Comparison of ENCODE assay signal across 23 cellular contexts in the genomic region with DNA sequence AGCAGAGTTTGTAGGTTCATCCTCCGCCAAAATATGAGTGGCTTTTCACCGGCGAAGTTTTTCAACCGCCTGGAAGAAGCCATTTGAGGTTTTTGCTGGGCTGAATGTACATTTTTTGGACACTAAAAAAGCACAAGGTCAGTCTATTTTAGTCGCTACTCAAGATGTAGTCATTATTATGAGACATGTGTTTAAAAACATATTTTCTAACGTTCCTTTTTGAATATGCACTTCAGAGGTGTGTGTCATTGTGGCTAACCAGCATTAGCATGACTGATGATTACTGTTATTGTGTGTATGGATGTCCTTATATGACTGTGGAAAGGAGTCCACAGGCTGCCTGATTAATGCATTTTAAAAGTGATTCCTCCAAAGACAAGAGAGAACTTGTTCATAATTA.
A peak's percentile ranks its signal among the peaks of the same experiment; 100 is the strongest.
DNase-seq lines count a peak whose midpoint lies in the region; ATAC-seq and TF ChIP-seq lines count a peak whose summit lies in the region.
"Had no signal": no experiment of that assay in that cellular context is flagged by ENCODE, and none has a peak within 500 bp of the region (broad histone marks: within the 10 kb centered on the region; RNA-seq: fewer than 3 reads in every experiment).

No MANE protein-coding gene starts in this region.

- no peaks in the 10 kb centered on the region for H3K4me1 Mint-ChIP-seq in CD4-positive, alpha-beta T cell (ENCODE audit: low read depth)
- H3K4me1 Mint-ChIP-seq: activated CD4-positive, alpha-beta T cell treated with anti-CD3 and anti-CD28 coated beads, Interleukin-2, amount 10 ng/mL, durations not matched to agents 7 days and 5 days; CD4-positive, CD25-positive, alpha-beta regulatory T cell had no signal

- no peak overlapping the region for H3K4me3 ChIP-seq in AG04449 (ENCODE audit: low read depth, low read length)
- H3K4me3 ChIP-seq in astrocyte of the cerebellum (ENCODE audit: low read depth, low read length) = no peak overlapping the region
- no peak overlapping the region for H3K4me3 ChIP-seq in foreskin fibroblast (ENCODE audit: low read depth in 1 of 2, low read length in 2 of 2)
- H3K4me3 ChIP-seq: body of pancreas, esophagus muscularis mucosa, right atrium auricular region, stomach had no signal

- H3K27ac ChIP-seq in CD4-positive, alpha-beta T cell (ENCODE audit: low read depth, low read length) = no peak overlapping the region
- H3K27ac ChIP-seq: body of pancreas, right atrium auricular region, stomach had no signal

- intact Hi-C loops in CD4-positive, alpha-beta T cell (cut with DNase I, micrococcal nuclease) = no loop called here

- H3K27me3 Mint-ChIP-seq in CD4-positive, alpha-beta T cell = no peaks in the 10 kb centered on the region
- H3K27me3 Mint-ChIP-seq: activated CD4-positive, alpha-beta T cell treated with anti-CD3 and anti-CD28 coated beads, Interleukin-2, amount 10 ng/mL, durations not matched to agents 7 days and 5 days; CD4-positive, CD25-positive, alpha-beta regulatory T cell had no signal

- no peaks in the 10 kb centered on the region for H3K36me3 Mint-ChIP-seq in CD4-positive, alpha-beta T cell (ENCODE audit: low read depth)
- H3K36me3 Mint-ChIP-seq: CD4-positive, CD25-positive, alpha-beta regulatory T cell had no signal

- DNase-seq in AG04449 (ENCODE audit: low read depth, low spot score) (peak; percentile 85), HS-5 (ENCODE audit: low read depth) (peak; percentile 77), astrocyte of the cerebellum (ENCODE audit: low read depth) (peak; percentile 82), foreskin fibroblast (peak; percentile 48 to 62), HEK293T (ENCODE audit: extremely low spot score) (no peak), retina (no peak)
- DNase-seq in CD4-positive, alpha-beta T cell = no peak
- DNase-seq in activated CD8-positive, alpha-beta memory T cell treated with anti-CD3 and anti-CD28 coated beads for 24 hours = no peak
- DNase-seq: activated CD4-positive, alpha-beta T cell treated with anti-CD3 and anti-CD28 coated beads, Interleukin-2, amount 10 ng/mL, durations not matched to agents 7 days and 5 days; activated naive CD4-positive, alpha-beta T cell treated with anti-CD3 and anti-CD28 coated beads for 36 hours; activated T-cell treated with anti-CD3 and anti-CD28 coated beads for 4 hours; body of pancreas; CD4-positive, CD25-positive, alpha-beta regulatory T cell; dermis blood vessel endothelial cell; DND-41; hypothalamus; KBM-7; NCI-H1105; NCI-H526 treated with DMSO at 0.1 percent for 48 hours; OCI-M1; stomach had no signal

- POLR2A ChIA-PET in AG04449 (lab: Yijun Ruan, JAX) = interaction anchor here (1.9 kb wide), 1 partner anchor 482 kb away, joined by 5 read pairs; no protein-coding TSS in a partner anchor
- POLR2A ChIA-PET in CD4-positive, alpha-beta T cell (lab: Charles Lee) = no interaction called here
- POLR2A ChIA-PET in HEK293T (lab: Yijun Ruan, JAX) = no interaction called here

- CTCF ChIA-PET in AG04449 (lab: Yijun Ruan, JAX) = no interaction called here
- CTCF ChIA-PET in CD4-positive, alpha-beta T cell (lab: Charles Lee) = no interaction called here
- CTCF ChIA-PET in HEK293T (lab: Yijun Ruan, JAX) = no interaction called here

- H3K27me3 ChIP-seq in CD4-positive, alpha-beta T cell (ENCODE audit: control insufficient read depth, insufficient read depth, low read length) = no peaks in the 10 kb centered on the region
- H3K27me3 ChIP-seq: body of pancreas, esophagus muscularis mucosa, right atrium auricular region, stomach had no signal

- no peak for TF ChIP-seq CTCF in AG04449 (IDR thresholded peaks at IDR 0.05; ENCODE audit: insufficient read depth, low read length, missing control alignments)
- no peak for TF ChIP-seq CTCF in astrocyte of the cerebellum (IDR thresholded peaks at IDR 0.05; ENCODE audit: low read depth, low read length, missing control alignments)
- no peak for TF ChIP-seq CTCF in foreskin fibroblast (IDR thresholded peaks at IDR 0.05; ENCODE audit: low read depth, low read length)
- TF ChIP-seq CTCF in CD4-positive, alpha-beta T cell (IDR thresholded peaks at IDR 0.05) = no peak

- in situ Hi-C loops in astrocyte of the cerebellum (cut with HindIII; ENCODE audit: low sequenced_read_pairs) = loop anchor here (5.0 kb wide), 1 partner anchor 60 kb away; no protein-coding TSS in a partner anchor

- no peak overlapping the region for H3K4me3 Mint-ChIP-seq in CD4-positive, alpha-beta T cell
- H3K4me3 Mint-ChIP-seq: activated CD4-positive, alpha-beta T cell treated with anti-CD3 and anti-CD28 coated beads, Interleukin-2, amount 10 ng/mL, durations not matched to agents 7 days and 5 days; activated naive CD4-positive, alpha-beta T cell treated with anti-CD3 and anti-CD28 coated beads for 36 hours; CD4-positive, CD25-positive, alpha-beta regulatory T cell had no signal

- ATAC-seq in CD4-positive, alpha-beta T cell (ENCODE audit: poor library complexity) = no peak
- ATAC-seq: body of pancreas had no signal

- peaks cover 3% of the 10 kb centered on the region for H3K9me3 Mint-ChIP-seq in CD4-positive, alpha-beta T cell

- no peaks in the 10 kb centered on the region for H3K9me3 ChIP-seq in CD4-positive, alpha-beta T cell (ENCODE audit: control insufficient read depth, low read length)
- H3K9me3 ChIP-seq: body of pancreas, esophagus muscularis mucosa, right atrium auricular region, stomach had no signal

- no peak overlapping the region for H3K27ac Mint-ChIP-seq in CD4-positive, alpha-beta T cell
- H3K27ac Mint-ChIP-seq: activated CD4-positive, alpha-beta T cell treated with anti-CD3 and anti-CD28 coated beads, Interleukin-2, amount 10 ng/mL, durations not matched to agents 7 days and 5 days; activated naive CD4-positive, alpha-beta T cell treated with anti-CD3 and anti-CD28 coated beads for 36 hours; CD4-positive, CD25-positive, alpha-beta regulatory T cell had no signal

TF ChIP-seq in HEK293T, 16 proteins besides CTCF, POLR2A, EP300 and RAD21:
- TF ChIP-seq TARDBP (IDR thresholded peaks at IDR 0.05) (no peak), SUZ12 (IDR thresholded peaks at IDR 0.05) (no peak), ZNF384 (IDR thresholded peaks at IDR 0.05) (no peak), NFRKB (IDR thresholded peaks at IDR 0.05) (no peak)
TF ChIP-seq in HEK293T: peak in this region for 0.

Comparison
In these comparisons a context has a peak if more than half of its experiments do, and no peak if none do; other contexts are left out.
1. DNase-seq: peak in AG04449 (single experiment), HS-5 (single experiment), astrocyte of the cerebellum (single experiment) and foreskin fibroblast (2 of 2); none in CD4-positive, alpha-beta T cell (0 of 10), HEK293T (single experiment), retina (single experiment) and activated CD8-positive, alpha-beta memory T cell treated with anti-CD3 and anti-CD28 coated beads for 24 hours (single experiment).